Comparison of ENCODE assay signal across 1 cellular context in genomic region chrX:111543212-111543762, GRCh38.
TF ChIP-seq lines count a peak whose summit lies in the region.

No MANE protein-coding gene starts in this region.

TF ChIP-seq in H1, 55 proteins besides CTCF, POLR2A, EP300 and RAD21:
- no peak for TF ChIP-seq POU5F1 (IDR thresholded peaks at IDR 0.05; ENCODE audit: low read depth, low read length)
- peak; percentile 95 for TF ChIP-seq TEAD4 (IDR thresholded peaks at IDR 0.05; ENCODE audit: low read depth, low read length)
- TF ChIP-seq KDM4A (IDR thresholded peaks at IDR 0.05; ENCODE audit: low read depth, low read length, severe bottlenecking), result no peak
- peak; percentile 72 for TF ChIP-seq TBP (IDR thresholded peaks at IDR 0.05; ENCODE audit: low read depth, low read length)
- no peak for TF ChIP-seq E2F6 (IDR thresholded peaks at IDR 0.05)
- no peak for TF ChIP-seq RBBP5 (IDR thresholded peaks at IDR 0.05; ENCODE audit: borderline replicate concordance, low read depth, low read length)
- no peak for TF ChIP-seq SP4 (IDR thresholded peaks at IDR 0.05; ENCODE audit: low read length)
- TF ChIP-seq HDAC6 (IDR thresholded peaks at IDR 0.05; ENCODE audit: low read depth, low read length), result no peak
- 0 out of 2 replicates have a peak, but pooled peaks have one; percentile 10 for TF ChIP-seq SP1 (IDR thresholded peaks at IDR 0.05; ENCODE audit: low read depth, low read length)
- TF ChIP-seq KDM5A (IDR thresholded peaks at IDR 0.05; ENCODE audit: low read length), result no peak
- 0 out of 2 replicates have a peak, but pooled peaks have one; percentile 26 for TF ChIP-seq ATF2 (IDR thresholded peaks at IDR 0.05; ENCODE audit: low read length)
